ENCODE assay signal across 28 cellular contexts in the genomic region with DNA sequence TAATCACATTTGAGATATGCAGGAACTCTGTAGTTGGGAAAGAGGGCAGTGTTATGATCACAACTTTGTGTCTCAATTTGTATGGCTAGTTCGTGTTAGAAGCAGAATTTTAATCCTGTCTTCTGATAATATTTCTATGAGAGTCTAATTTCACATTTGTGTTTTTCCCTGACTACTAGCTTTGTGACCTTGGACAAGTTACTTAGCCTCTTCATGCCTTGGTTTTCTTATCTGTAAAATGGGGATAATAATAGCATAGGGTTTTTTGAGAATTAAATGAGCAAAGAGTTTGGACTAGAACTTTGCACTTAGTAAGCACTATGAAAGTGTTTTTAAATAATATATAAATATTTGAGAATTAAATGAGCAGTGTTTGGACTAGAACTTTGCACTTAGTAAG.
"Had no signal": no experiment of that assay in that cellular context is flagged by ENCODE, and none has a peak within 500 bp of the region (broad histone marks: within the 10 kb centered on the region; RNA-seq: fewer than 3 reads in every experiment).

No MANE protein-coding gene starts in this region.

- H3K27ac Mint-ChIP-seq: stimulated activated effector memory CD8-positive, alpha-beta T cell treated with anti-CD3 and anti-CD28 coated beads, Interleukin-12 subunit alpha, Interleukin-12 subunit beta, amount 100 ng/mL, for 72 hours; stimulated activated memory B cell treated with anti-CD40 and anti-IgM and Interleukin-4, amounts not matched to agents 10 μg/mL and 1 μg/mL and 100 μg/mL, for 72 hours; stimulated activated naive B cell treated with anti-CD40 and anti-IgM and Interleukin-4, amounts not matched to agents 10 μg/mL and 1 μg/mL and 100 μg/mL, for 72 hours; stimulated activated naive CD8-positive, alpha-beta T cell treated with anti-CD3 and anti-CD28 coated beads, Interleukin-15, amount 100 ng/mL, for 72 hours; stimulated activated naive CD8-positive, alpha-beta T cell treated with anti-CD3 and anti-CD28 coated beads, Interleukin-15, Interleukin-2, amounts not matched to agents 100 ng/mL and 50 ng/mL, for 24 hours had no signal

- H3K4me3 ChIP-seq: stomach, suprapubic skin, testis, thoracic aorta, thyroid gland, tibial artery, tibial nerve, transverse colon, upper lobe of left lung, upper lobe of right lung, uterus, vagina had no signal

- H3K9me3 ChIP-seq: stomach, suprapubic skin, testis, thoracic aorta, thyroid gland, tibial artery, tibial nerve, transverse colon, upper lobe of left lung, upper lobe of right lung, uterus, vagina had no signal

- H3K36me3 ChIP-seq: stomach, suprapubic skin, thoracic aorta, thyroid gland, tibial artery, tibial nerve, transverse colon, upper lobe of left lung, upper lobe of right lung, uterus, vagina had no signal

- H3K4me1 Mint-ChIP-seq: stimulated activated effector memory CD8-positive, alpha-beta T cell treated with anti-CD3 and anti-CD28 coated beads, Interleukin-12 subunit alpha, Interleukin-12 subunit beta, amount 100 ng/mL, for 72 hours; stimulated activated memory B cell treated with anti-CD40 and anti-IgM and Interleukin-4, amounts not matched to agents 10 μg/mL and 1 μg/mL and 100 μg/mL, for 72 hours; stimulated activated naive B cell treated with anti-CD40 and anti-IgM and Interleukin-4, amounts not matched to agents 10 μg/mL and 1 μg/mL and 100 μg/mL, for 72 hours; stimulated activated naive CD8-positive, alpha-beta T cell treated with anti-CD3 and anti-CD28 coated beads, Interleukin-15, amount 100 ng/mL, for 72 hours had no signal

- DNase-seq: stimulated activated CD4-positive, alpha-beta T cell treated with anti-CD3 and anti-CD28 coated beads, Interleukin-2, amount 100 ng/mL, for 48 hours; stimulated activated CD4-positive, alpha-beta T cell treated with anti-CD3 and anti-CD28 coated beads, Interleukin-4, amount 100 ng/mL, for 1 hour; stimulated activated CD4-positive, alpha-beta T cell treated with anti-CD3 and anti-CD28 coated beads, Interleukin-4, amount 100 ng/mL, for 24 hours; stimulated activated CD4-positive, alpha-beta T cell treated with anti-CD3 and anti-CD28 coated beads, Interleukin-4, amount 100 ng/mL, for 4 hours; stimulated activated CD8-positive, alpha-beta memory T cell treated with anti-CD3 and anti-CD28 coated beads, Interleukin-4, amount 100 ng/mL, for 48 hours; stimulated activated naive B cell treated with anti-CD40 and anti-IgM and Interleukin-4, amounts not matched to agents 10 μg/mL and 1 μg/mL and 100 μg/mL, for 72 hours; stimulated activated naive CD4-positive, alpha-beta T cell; stimulated activated naive CD4-positive, alpha-beta T cell treated with Interleukin-2 at 50 U/mL for 16 hours; stimulated activated naive CD8-positive, alpha-beta T cell treated with anti-CD3 and anti-CD28 coated beads, Interleukin-15, amount 100 ng/mL, for 72 hours; stimulated activated naive CD8-positive, alpha-beta T cell treated with anti-CD3 and anti-CD28 coated beads, Interleukin-15, Interleukin-2, amounts not matched to agents 100 U/mL and 50 U/mL, for 24 hours; stomach; substantia nigra; testis; thyroid gland; tibial artery; transverse colon; trophoblast cell; upper lobe of left lung; upper lobe of right lung; uterus had no signal

- H3K27ac ChIP-seq: stomach, suprapubic skin, testis, thoracic aorta, thyroid gland, tibial artery, tibial nerve, transverse colon, upper lobe of left lung, upper lobe of right lung, uterus, vagina had no signal

- H3K4me3 Mint-ChIP-seq: stimulated activated effector memory CD8-positive, alpha-beta T cell treated with anti-CD3 and anti-CD28 coated beads, Interleukin-12 subunit alpha, Interleukin-12 subunit beta, amount 100 ng/mL, for 72 hours; stimulated activated memory B cell treated with anti-CD40 and anti-IgM and Interleukin-4, amounts not matched to agents 10 μg/mL and 1 μg/mL and 100 μg/mL, for 72 hours; stimulated activated naive B cell treated with anti-CD40 and anti-IgM and Interleukin-4, amounts not matched to agents 10 μg/mL and 1 μg/mL and 100 μg/mL, for 72 hours; stimulated activated naive CD8-positive, alpha-beta T cell treated with anti-CD3 and anti-CD28 coated beads, Interleukin-15, amount 100 ng/mL, for 72 hours; stimulated activated naive CD8-positive, alpha-beta T cell treated with anti-CD3 and anti-CD28 coated beads, Interleukin-15, Interleukin-2, amounts not matched to agents 100 ng/mL and 50 ng/mL, for 24 hours; type B pancreatic cell had no signal

- H3K36me3 Mint-ChIP-seq: stimulated activated effector memory CD8-positive, alpha-beta T cell treated with anti-CD3 and anti-CD28 coated beads, Interleukin-12 subunit alpha, Interleukin-12 subunit beta, amount 100 ng/mL, for 72 hours; stimulated activated memory B cell treated with anti-CD40 and anti-IgM and Interleukin-4, amounts not matched to agents 10 μg/mL and 1 μg/mL and 100 μg/mL, for 72 hours; stimulated activated naive B cell treated with anti-CD40 and anti-IgM and Interleukin-4, amounts not matched to agents 10 μg/mL and 1 μg/mL and 100 μg/mL, for 72 hours; type B pancreatic cell had no signal

- ATAC-seq: stimulated activated effector memory CD8-positive, alpha-beta T cell treated with anti-CD3 and anti-CD28 coated beads, Interleukin-12 subunit alpha, Interleukin-12 subunit beta, amount 100 ng/mL, for 72 hours; stimulated activated memory B cell treated with anti-CD40 and anti-IgM and Interleukin-4, amounts not matched to agents 10 μg/mL and 1 μg/mL and 100 μg/mL, for 72 hours; stimulated activated naive B cell treated with anti-CD40 and anti-IgM and Interleukin-4, amounts not matched to agents 10 μg/mL and 1 μg/mL and 100 μg/mL, for 72 hours; stimulated activated naive CD8-positive, alpha-beta T cell treated with anti-CD3 and anti-CD28 coated beads, Interleukin-15, amount 100 ng/mL, for 72 hours; stimulated activated naive CD8-positive, alpha-beta T cell treated with anti-CD3 and anti-CD28 coated beads, Interleukin-15, Interleukin-2, amounts not matched to agents 100 U/mL and 50 U/mL, for 24 hours; upper lobe of right lung had no signal

- H3K27me3 ChIP-seq: stomach, suprapubic skin, testis, thyroid gland, tibial artery, tibial nerve, transverse colon, upper lobe of left lung, upper lobe of right lung, uterus, vagina had no signal

- H3K9me3 Mint-ChIP-seq: stimulated activated effector memory CD8-positive, alpha-beta T cell treated with anti-CD3 and anti-CD28 coated beads, Interleukin-12 subunit alpha, Interleukin-12 subunit beta, amount 100 ng/mL, for 72 hours; stimulated activated memory B cell treated with anti-CD40 and anti-IgM and Interleukin-4, amounts not matched to agents 10 μg/mL and 1 μg/mL and 100 μg/mL, for 72 hours; stimulated activated naive B cell treated with anti-CD40 and anti-IgM and Interleukin-4, amounts not matched to agents 10 μg/mL and 1 μg/mL and 100 μg/mL, for 72 hours; stimulated activated naive CD8-positive, alpha-beta T cell treated with anti-CD3 and anti-CD28 coated beads, Interleukin-15, amount 100 ng/mL, for 72 hours; stimulated activated naive CD8-positive, alpha-beta T cell treated with anti-CD3 and anti-CD28 coated beads, Interleukin-15, Interleukin-2, amounts not matched to agents 100 ng/mL and 50 ng/mL, for 24 hours had no signal

- H3K4me1 ChIP-seq: stomach, suprapubic skin, testis, thyroid gland, tibial artery, tibial nerve, transverse colon, upper lobe of left lung, upper lobe of right lung, uterus, vagina had no signal

- H3K27me3 Mint-ChIP-seq: stimulated activated memory B cell treated with anti-CD40 and anti-IgM and Interleukin-4, amounts not matched to agents 10 μg/mL and 1 μg/mL and 100 μg/mL, for 72 hours; type B pancreatic cell had no signal
